Comparison of ENCODE assay signal across 1 cellular context in genomic region chr14:24132061-24132685, GRCh38.
TF ChIP-seq lines count a peak whose summit lies in the region.

No MANE protein-coding gene starts in this region.

TF ChIP-seq in HepG2, 621 proteins besides CTCF, POLR2A, EP300 and RAD21 (continues in another document):
- TF ChIP-seq ZIK1 (CRISPR knock-in tag; IDR thresholded peaks at IDR 0.05; ENCODE audit: borderline replicate concordance, low read depth) (0 out of 2 replicates have a peak, but pooled peaks have one; percentile 4), ZNF121 (CRISPR knock-in tag; IDR thresholded peaks at IDR 0.05) (no peak), BORCS8-MEF2B (CRISPR knock-in tag; IDR thresholded peaks at IDR 0.05) (0 out of 2 replicates have a peak, but pooled peaks have one; percentile 1), KLF12 (CRISPR knock-in tag; IDR thresholded peaks at IDR 0.05; ENCODE audit: borderline replicate concordance) (no peak), MYC (CRISPR knock-in tag; IDR thresholded peaks at IDR 0.05; ENCODE audit: borderline replicate concordance) (0 out of 2 replicates have a peak, but pooled peaks have one; percentile 19), RNF2 (conservative IDR thresholded peaks at IDR 0.05; ENCODE audit: low read depth) (no peak), ZNF253 (CRISPR knock-in tag; IDR thresholded peaks at IDR 0.05; ENCODE audit: borderline replicate concordance) (no peak), THAP11 (CRISPR knock-in tag; IDR thresholded peaks at IDR 0.05) (no peak), NFE2L2 (IDR thresholded peaks at IDR 0.05; ENCODE audit: low read length) (no peak), MTA1 (CRISPR knock-in tag; IDR thresholded peaks at IDR 0.05; ENCODE audit: borderline replicate concordance) (peak; percentile 42; the same call in 1 of the 2 replicates), ZBTB33 (CRISPR knock-in tag; IDR thresholded peaks at IDR 0.05) (peak; percentile 70), UBTF (CRISPR knock-in tag; IDR thresholded peaks at IDR 0.05) (0 out of 2 replicates have a peak, but pooled peaks have one; percentile 28), ZFP62 (CRISPR knock-in tag; IDR thresholded peaks at IDR 0.05) (peak; percentile 67; the same call in 1 of the 2 replicates), ZNF143 (CRISPR knock-in tag; IDR thresholded peaks at IDR 0.05) (peak; percentile 43; the same call in 1 of the 2 replicates), POLR2AphosphoS2 (IDR thresholded peaks at IDR 0.05; ENCODE audit: low read depth, low read length) (no peak), KLF13 (CRISPR knock-in tag; IDR thresholded peaks at IDR 0.05) (peak; percentile 88; the same call in 1 of the 2 replicates), JUND (CRISPR knock-in tag; IDR thresholded peaks at IDR 0.05) (no peak), ONECUT2 (CRISPR knock-in tag; IDR thresholded peaks at IDR 0.05) (no peak), SCMH1 (CRISPR knock-in tag; IDR thresholded peaks at IDR 0.05; ENCODE audit: borderline replicate concordance) (no peak), KDM2A (CRISPR knock-in tag; IDR thresholded peaks at IDR 0.05; ENCODE audit: borderline replicate concordance, low read depth) (0 out of 2 replicates have a peak, but pooled peaks have one; percentile 13), MLLT10 (CRISPR knock-in tag; IDR thresholded peaks at IDR 0.05) (no peak), MAZ (IDR thresholded peaks at IDR 0.05; ENCODE audit: borderline replicate concordance, low read depth, low read length) (no peak), MAZ (CRISPR knock-in tag; IDR thresholded peaks at IDR 0.05; ENCODE audit: low read depth) (no peak), ZNF768 (CRISPR knock-in tag; IDR thresholded peaks at IDR 0.05) (peak; percentile 71; the same call in 1 of the 2 replicates), ZNF225 (CRISPR knock-in tag; IDR thresholded peaks at IDR 0.05) (peak; percentile 53; the same call in 1 of the 2 replicates), ZNF782 (CRISPR knock-in tag; IDR thresholded peaks at IDR 0.05; ENCODE audit: borderline replicate concordance) (no peak), BCL6 (CRISPR knock-in tag; IDR thresholded peaks at IDR 0.05) (no peak), AGO2 (optimal IDR thresholded peaks at IDR 0.05; ENCODE audit: low read depth, low read length) (peak; percentile 51)
- TF ChIP-seq, protein P1, sequence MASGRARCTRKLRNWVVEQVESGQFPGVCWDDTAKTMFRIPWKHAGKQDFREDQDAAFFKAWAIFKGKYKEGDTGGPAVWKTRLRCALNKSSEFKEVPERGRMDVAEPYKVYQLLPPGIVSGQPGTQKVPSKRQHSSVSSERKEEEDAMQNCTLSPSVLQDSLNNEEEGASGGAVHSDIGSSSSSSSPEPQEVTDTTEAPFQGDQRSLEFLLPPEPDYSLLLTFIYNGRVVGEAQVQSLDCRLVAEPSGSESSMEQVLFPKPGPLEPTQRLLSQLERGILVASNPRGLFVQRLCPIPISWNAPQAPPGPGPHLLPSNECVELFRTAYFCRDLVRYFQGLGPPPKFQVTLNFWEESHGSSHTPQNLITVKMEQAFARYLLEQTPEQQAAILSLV (CRISPR knock-in tag; IDR thresholded peaks at IDR 0.05; ENCODE audit: borderline replicate concordance): 0 out of 2 replicates have a peak, but pooled peaks have one; percentile 29
- TF ChIP-seq, protein P2, sequence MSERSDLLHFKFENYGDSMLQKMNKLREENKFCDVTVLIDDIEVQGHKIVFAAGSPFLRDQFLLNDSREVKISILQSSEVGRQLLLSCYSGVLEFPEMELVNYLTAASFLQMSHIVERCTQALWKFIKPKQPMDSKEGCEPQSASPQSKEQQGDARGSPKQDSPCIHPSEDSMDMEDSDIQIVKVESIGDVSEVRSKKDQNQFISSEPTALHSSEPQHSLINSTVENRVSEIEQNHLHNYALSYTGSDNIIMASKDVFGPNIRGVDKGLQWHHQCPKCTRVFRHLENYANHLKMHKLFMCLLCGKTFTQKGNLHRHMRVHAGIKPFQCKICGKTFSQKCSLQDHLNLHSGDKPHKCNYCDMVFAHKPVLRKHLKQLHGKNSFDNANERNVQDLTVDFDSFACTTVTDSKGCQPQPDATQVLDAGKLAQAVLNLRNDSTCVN (CRISPR knock-in tag; IDR thresholded peaks at IDR 0.05; ENCODE audit: borderline replicate concordance): 0 out of 2 replicates have a peak, but pooled peaks have one; percentile 16
- TF ChIP-seq, protein P3, sequence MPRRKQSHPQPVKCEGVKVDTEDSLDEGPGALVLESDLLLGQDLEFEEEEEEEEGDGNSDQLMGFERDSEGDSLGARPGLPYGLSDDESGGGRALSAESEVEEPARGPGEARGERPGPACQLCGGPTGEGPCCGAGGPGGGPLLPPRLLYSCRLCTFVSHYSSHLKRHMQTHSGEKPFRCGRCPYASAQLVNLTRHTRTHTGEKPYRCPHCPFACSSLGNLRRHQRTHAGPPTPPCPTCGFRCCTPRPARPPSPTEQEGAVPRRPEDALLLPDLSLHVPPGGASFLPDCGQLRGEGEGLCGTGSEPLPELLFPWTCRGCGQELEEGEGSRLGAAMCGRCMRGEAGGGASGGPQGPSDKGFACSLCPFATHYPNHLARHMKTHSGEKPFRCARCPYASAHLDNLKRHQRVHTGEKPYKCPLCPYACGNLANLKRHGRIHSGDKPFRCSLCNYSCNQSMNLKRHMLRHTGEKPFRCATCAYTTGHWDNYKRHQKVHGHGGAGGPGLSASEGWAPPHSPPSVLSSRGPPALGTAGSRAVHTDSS (CRISPR knock-in tag; conservative IDR thresholded peaks at IDR 0.05): 0 out of 2 replicates have a peak, but pooled peaks have one; percentile 53
- TF ChIP-seq, protein P4, sequence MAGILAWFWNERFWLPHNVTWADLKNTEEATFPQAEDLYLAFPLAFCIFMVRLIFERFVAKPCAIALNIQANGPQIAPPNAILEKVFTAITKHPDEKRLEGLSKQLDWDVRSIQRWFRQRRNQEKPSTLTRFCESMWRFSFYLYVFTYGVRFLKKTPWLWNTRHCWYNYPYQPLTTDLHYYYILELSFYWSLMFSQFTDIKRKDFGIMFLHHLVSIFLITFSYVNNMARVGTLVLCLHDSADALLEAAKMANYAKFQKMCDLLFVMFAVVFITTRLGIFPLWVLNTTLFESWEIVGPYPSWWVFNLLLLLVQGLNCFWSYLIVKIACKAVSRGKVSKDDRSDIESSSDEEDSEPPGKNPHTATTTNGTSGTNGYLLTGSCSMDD (CRISPR knock-in tag; IDR thresholded peaks at IDR 0.05): 0 out of 2 replicates have a peak, but pooled peaks have one; percentile 60
- TF ChIP-seq, protein P5, sequence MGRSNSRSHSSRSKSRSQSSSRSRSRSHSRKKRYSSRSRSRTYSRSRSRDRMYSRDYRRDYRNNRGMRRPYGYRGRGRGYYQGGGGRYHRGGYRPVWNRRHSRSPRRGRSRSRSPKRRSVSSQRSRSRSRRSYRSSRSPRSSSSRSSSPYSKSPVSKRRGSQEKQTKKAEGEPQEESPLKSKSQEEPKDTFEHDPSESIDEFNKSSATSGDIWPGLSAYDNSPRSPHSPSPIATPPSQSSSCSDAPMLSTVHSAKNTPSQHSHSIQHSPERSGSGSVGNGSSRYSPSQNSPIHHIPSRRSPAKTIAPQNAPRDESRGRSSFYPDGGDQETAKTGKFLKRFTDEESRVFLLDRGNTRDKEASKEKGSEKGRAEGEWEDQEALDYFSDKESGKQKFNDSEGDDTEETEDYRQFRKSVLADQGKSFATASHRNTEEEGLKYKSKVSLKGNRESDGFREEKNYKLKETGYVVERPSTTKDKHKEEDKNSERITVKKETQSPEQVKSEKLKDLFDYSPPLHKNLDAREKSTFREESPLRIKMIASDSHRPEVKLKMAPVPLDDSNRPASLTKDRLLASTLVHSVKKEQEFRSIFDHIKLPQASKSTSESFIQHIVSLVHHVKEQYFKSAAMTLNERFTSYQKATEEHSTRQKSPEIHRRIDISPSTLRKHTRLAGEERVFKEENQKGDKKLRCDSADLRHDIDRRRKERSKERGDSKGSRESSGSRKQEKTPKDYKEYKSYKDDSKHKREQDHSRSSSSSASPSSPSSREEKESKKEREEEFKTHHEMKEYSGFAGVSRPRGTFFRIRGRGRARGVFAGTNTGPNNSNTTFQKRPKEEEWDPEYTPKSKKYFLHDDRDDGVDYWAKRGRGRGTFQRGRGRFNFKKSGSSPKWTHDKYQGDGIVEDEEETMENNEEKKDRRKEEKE (IDR thresholded peaks at IDR 0.05): no peak
- TF ChIP-seq, protein P6, sequence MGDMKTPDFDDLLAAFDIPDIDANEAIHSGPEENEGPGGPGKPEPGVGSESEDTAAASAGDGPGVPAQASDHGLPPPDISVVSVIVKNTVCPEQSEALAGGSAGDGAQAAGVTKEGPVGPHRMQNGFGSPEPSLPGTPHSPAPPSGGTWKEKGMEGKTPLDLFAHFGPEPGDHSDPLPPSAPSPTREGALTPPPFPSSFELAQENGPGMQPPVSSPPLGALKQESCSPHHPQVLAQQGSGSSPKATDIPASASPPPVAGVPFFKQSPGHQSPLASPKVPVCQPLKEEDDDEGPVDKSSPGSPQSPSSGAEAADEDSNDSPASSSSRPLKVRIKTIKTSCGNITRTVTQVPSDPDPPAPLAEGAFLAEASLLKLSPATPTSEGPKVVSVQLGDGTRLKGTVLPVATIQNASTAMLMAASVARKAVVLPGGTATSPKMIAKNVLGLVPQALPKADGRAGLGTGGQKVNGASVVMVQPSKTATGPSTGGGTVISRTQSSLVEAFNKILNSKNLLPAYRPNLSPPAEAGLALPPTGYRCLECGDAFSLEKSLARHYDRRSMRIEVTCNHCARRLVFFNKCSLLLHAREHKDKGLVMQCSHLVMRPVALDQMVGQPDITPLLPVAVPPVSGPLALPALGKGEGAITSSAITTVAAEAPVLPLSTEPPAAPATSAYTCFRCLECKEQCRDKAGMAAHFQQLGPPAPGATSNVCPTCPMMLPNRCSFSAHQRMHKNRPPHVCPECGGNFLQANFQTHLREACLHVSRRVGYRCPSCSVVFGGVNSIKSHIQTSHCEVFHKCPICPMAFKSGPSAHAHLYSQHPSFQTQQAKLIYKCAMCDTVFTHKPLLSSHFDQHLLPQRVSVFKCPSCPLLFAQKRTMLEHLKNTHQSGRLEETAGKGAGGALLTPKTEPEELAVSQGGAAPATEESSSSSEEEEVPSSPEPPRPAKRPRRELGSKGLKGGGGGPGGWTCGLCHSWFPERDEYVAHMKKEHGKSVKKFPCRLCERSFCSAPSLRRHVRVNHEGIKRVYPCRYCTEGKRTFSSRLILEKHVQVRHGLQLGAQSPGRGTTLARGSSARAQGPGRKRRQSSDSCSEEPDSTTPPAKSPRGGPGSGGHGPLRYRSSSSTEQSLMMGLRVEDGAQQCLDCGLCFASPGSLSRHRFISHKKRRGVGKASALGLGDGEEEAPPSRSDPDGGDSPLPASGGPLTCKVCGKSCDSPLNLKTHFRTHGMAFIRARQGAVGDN (CRISPR knock-in tag; IDR thresholded peaks at IDR 0.05): peak; percentile 71
- TF ChIP-seq, protein P7, sequence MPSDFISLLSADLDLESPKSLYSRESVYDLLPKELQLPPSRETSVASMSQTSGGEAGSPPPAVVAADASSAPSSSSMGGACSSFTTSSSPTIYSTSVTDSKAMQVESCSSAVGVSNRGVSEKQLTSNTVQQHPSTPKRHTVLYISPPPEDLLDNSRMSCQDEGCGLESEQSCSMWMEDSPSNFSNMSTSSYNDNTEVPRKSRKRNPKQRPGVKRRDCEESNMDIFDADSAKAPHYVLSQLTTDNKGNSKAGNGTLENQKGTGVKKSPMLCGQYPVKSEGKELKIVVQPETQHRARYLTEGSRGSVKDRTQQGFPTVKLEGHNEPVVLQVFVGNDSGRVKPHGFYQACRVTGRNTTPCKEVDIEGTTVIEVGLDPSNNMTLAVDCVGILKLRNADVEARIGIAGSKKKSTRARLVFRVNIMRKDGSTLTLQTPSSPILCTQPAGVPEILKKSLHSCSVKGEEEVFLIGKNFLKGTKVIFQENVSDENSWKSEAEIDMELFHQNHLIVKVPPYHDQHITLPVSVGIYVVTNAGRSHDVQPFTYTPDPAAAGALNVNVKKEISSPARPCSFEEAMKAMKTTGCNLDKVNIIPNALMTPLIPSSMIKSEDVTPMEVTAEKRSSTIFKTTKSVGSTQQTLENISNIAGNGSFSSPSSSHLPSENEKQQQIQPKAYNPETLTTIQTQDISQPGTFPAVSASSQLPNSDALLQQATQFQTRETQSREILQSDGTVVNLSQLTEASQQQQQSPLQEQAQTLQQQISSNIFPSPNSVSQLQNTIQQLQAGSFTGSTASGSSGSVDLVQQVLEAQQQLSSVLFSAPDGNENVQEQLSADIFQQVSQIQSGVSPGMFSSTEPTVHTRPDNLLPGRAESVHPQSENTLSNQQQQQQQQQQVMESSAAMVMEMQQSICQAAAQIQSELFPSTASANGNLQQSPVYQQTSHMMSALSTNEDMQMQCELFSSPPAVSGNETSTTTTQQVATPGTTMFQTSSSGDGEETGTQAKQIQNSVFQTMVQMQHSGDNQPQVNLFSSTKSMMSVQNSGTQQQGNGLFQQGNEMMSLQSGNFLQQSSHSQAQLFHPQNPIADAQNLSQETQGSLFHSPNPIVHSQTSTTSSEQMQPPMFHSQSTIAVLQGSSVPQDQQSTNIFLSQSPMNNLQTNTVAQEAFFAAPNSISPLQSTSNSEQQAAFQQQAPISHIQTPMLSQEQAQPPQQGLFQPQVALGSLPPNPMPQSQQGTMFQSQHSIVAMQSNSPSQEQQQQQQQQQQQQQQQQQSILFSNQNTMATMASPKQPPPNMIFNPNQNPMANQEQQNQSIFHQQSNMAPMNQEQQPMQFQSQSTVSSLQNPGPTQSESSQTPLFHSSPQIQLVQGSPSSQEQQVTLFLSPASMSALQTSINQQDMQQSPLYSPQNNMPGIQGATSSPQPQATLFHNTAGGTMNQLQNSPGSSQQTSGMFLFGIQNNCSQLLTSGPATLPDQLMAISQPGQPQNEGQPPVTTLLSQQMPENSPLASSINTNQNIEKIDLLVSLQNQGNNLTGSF (CRISPR knock-in tag; IDR thresholded peaks at IDR 0.05): 0 out of 2 replicates have a peak, but pooled peaks have one; percentile 53
